Comparison of ENCODE assay signal across 1 cellular context in the genomic region with DNA sequence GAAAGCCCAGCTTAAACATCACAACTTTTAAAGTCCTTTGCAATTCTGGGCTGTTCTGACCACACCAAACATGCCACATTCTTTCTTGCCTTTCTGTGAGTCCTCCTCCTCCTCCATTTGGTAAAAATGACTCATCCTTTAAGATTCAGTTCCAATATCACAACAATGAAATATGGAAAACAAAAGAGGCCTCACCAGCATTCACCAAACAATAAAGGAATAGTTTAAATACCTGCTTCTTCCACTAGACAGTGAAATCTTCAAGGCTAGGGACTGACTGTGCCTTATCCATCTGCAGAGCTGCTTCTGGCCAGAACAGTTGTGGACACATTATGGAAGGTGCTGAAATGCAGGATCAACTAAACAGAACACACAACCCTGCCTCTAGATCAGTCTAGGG.
TF ChIP-seq lines count a peak whose summit lies in the region.

No MANE protein-coding gene starts in this region.

TF ChIP-seq in GM12878, 131 proteins besides CTCF, POLR2A, EP300 and RAD21:
- TF ChIP-seq IKZF2 (IDR thresholded peaks at IDR 0.05) (0 out of 4 replicates have a peak, but pooled peaks of 1 of the 2 experiments have one; percentile 24), JUNB (IDR thresholded peaks at IDR 0.05) (peak; percentile 38; the same call in 1 of the 2 replicates), TCF3 (IDR thresholded peaks at IDR 0.05; ENCODE audit: borderline replicate concordance, insufficient read depth, low read depth, low read length) (no peak), RUNX3 (IDR thresholded peaks at IDR 0.05; ENCODE audit: low read length) (peak; percentile 45)
